11 cellular contexts compared by ENCODE assay signal in the genomic region with DNA sequence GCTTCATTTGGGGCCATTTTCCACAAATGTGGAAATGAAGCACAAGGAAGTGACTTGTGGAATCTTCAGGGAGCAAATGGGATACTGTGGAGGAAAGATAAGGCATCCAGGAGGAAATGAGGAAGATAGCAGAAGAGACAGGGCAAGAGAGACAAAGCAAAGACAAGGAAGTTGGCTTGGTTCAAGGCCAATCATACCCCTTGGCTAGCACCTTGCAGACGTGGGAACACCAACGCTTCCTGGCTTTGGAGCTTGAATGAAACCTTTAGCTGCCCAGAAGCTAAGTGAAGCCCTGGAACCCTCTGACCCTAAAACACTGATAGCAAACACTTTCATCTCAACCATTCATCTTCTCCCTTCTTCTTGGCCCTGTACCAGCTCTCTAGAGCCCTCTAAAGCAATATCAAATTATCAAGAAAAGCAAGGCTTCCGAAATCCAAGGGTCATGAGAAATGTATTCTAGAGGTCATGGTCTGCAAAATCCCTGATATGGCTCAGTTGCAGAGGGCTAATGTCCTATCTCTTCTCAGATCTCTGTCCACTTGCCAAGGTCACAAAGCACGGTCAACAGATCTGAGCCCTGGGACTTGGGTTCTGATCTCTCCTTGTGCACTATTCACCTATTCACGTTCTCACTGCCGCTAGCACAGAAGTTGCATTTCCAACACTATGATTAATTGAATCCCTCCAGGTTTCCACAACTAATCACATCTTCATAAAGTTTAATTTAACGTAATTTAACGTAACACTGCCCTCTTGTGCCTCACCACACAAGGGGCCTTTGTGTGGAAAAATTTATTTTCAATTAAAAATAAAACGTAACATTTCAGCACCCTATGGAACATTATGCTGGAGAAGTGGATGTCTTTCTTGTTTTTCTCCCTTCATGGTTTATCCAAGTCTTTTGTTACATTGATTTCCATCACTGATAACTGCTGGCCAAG.
A peak's percentile ranks its signal among the peaks of the same experiment; 100 is the strongest.
DNase-seq lines count a peak whose midpoint lies in the region; ATAC-seq and TF ChIP-seq lines count a peak whose summit lies in the region.
"Had no signal": no experiment of that assay in that cellular context is flagged by ENCODE, and none has a peak within 500 bp of the region (broad histone marks: within the 10 kb centered on the region; RNA-seq: fewer than 3 reads in every experiment).

No MANE protein-coding gene starts in this region.

- peaks cover 0 to 11% of the 10 kb centered on the region in 2 donors for H3K9me3 Mint-ChIP-seq in stimulated activated naive CD8-positive, alpha-beta T cell treated with anti-CD3 and anti-CD28 coated beads, Interleukin-15, amount 100 ng/mL, for 72 hours

- no peak overlapping the region for H3K9ac ChIP-seq in adipocyte (ENCODE audit: low read length)

- no peak overlapping the region for H3K4me3 Mint-ChIP-seq in stimulated activated naive CD8-positive, alpha-beta T cell treated with anti-CD3 and anti-CD28 coated beads, Interleukin-15, amount 100 ng/mL, for 72 hours
- H3K4me3 Mint-ChIP-seq: activated CD8-positive, alpha-beta memory T cell treated with anti-CD3 and anti-CD28 coated beads, Interleukin-2, amount 10 ng/mL, durations not matched to agents 7 days and 5 days had no signal

- no peak overlapping the region for H3K4me3 ChIP-seq in adipocyte (ENCODE audit: low read length)
- H3K4me3 ChIP-seq: SK-N-MC had no signal

- H3K27me3 Mint-ChIP-seq in stimulated activated naive CD8-positive, alpha-beta T cell treated with anti-CD3 and anti-CD28 coated beads, Interleukin-15, amount 100 ng/mL, for 72 hours = no peaks in the 10 kb centered on the region
- H3K27me3 Mint-ChIP-seq: activated CD8-positive, alpha-beta memory T cell treated with anti-CD3 and anti-CD28 coated beads, Interleukin-2, amount 10 ng/mL, durations not matched to agents 7 days and 5 days had no signal

- no peak overlapping the region for H3K27ac Mint-ChIP-seq in stimulated activated naive CD8-positive, alpha-beta T cell treated with anti-CD3 and anti-CD28 coated beads, Interleukin-15, amount 100 ng/mL, for 72 hours
- H3K27ac Mint-ChIP-seq: activated CD8-positive, alpha-beta memory T cell treated with anti-CD3 and anti-CD28 coated beads, Interleukin-2, amount 10 ng/mL, durations not matched to agents 7 days and 5 days had no signal

- ATAC-seq in foreskin keratinocyte (peak; percentile 25), sciatic nerve (peak; percentile 64), HG03175 (IDR thresholded peaks at IDR 0.05; ENCODE audit: unreplicated experiment) (no peak)
- ATAC-seq in stimulated activated naive CD8-positive, alpha-beta T cell treated with anti-CD3 and anti-CD28 coated beads, Interleukin-15, amount 100 ng/mL, for 72 hours = no peak
- ATAC-seq: activated CD8-positive, alpha-beta memory T cell treated with anti-CD3 and anti-CD28 coated beads, Interleukin-2, amount 10 ng/mL, durations not matched to agents 7 days and 5 days had no signal

- H3K9me3 ChIP-seq in adipocyte (ENCODE audit: control insufficient read depth, low read length) = no peaks in the 10 kb centered on the region

- no peak overlapping the region for H3K27ac ChIP-seq in foreskin keratinocyte
- H3K27ac ChIP-seq: SK-N-MC had no signal

- no peaks in the 10 kb centered on the region for H3K4me1 Mint-ChIP-seq in stimulated activated naive CD8-positive, alpha-beta T cell treated with anti-CD3 and anti-CD28 coated beads, Interleukin-15, amount 100 ng/mL, for 72 hours
- H3K4me1 Mint-ChIP-seq: activated CD8-positive, alpha-beta memory T cell treated with anti-CD3 and anti-CD28 coated beads, Interleukin-2, amount 10 ng/mL, durations not matched to agents 7 days and 5 days had no signal

- peak; percentile 76 for TF ChIP-seq CTCF in foreskin keratinocyte (conservative IDR thresholded peaks at IDR 0.05)

- intact Hi-C loops in sciatic nerve (cut with DNase I) = loop anchor here (10.0 kb wide), 1 partner anchor 61 kb away; no protein-coding TSS in a partner anchor

- no peaks in the 10 kb centered on the region for H3K36me3 ChIP-seq in adipocyte (ENCODE audit: control insufficient read depth, insufficient read depth, low read length, severe bottlenecking)

- H3K4me1 ChIP-seq in adipocyte (ENCODE audit: control insufficient read depth, insufficient read depth, low read length) = no peaks in the 10 kb centered on the region
- H3K4me1 ChIP-seq in foreskin keratinocyte = no peaks in the 10 kb centered on the region

- peaks cover 1% of the 10 kb centered on the region for H3K27me3 ChIP-seq in adipocyte (replicated peaks; ENCODE audit: control insufficient read depth, insufficient read depth, low read length)
- H3K27me3 ChIP-seq in foreskin keratinocyte = peaks cover 15% of the 10 kb centered on the region

- peak; percentile 27 for DNase-seq in GM03348 (ENCODE audit: low spot score)
- DNase-seq in adipocyte (ENCODE audit: low read depth) = peak; percentile 50
- peak in 1 of 2 donors; percentile 33 for DNase-seq in foreskin keratinocyte
- no peak for DNase-seq in sciatic nerve (ENCODE audit: low spot score)
- DNase-seq in stimulated activated naive CD8-positive, alpha-beta T cell treated with anti-CD3 and anti-CD28 coated beads, Interleukin-15, amount 100 ng/mL, for 72 hours = no peak
- DNase-seq in SW 1271 (lab: John Stamatoyannopoulos, UW) = no peak
- no peak for DNase-seq in NCI-H2227 (lab: John Stamatoyannopoulos, UW; ENCODE audit: unreplicated experiment)
- DNase-seq: activated CD8-positive, alpha-beta memory T cell treated with anti-CD3 and anti-CD28 coated beads, Interleukin-2, amount 10 ng/mL, durations not matched to agents 7 days and 5 days; NCI-H1105 treated with DMSO at 0.1 percent for 48 hours had no signal

Comparison
In these comparisons a context has a peak if more than half of its experiments do, and no peak if none do; other contexts are left out.
1. DNase-seq: peak in GM03348 (single experiment) and adipocyte (single experiment); none in sciatic nerve (single experiment), stimulated activated naive CD8-positive, alpha-beta T cell treated with anti-CD3 and anti-CD28 coated beads, Interleukin-15, amount 100 ng/mL, for 72 hours (0 of 2), SW 1271 (0 of 2) and NCI-H2227 (single experiment).
2. ATAC-seq: peak in foreskin keratinocyte (single experiment) and sciatic nerve (single experiment); none in HG03175 (single experiment) and stimulated activated naive CD8-positive, alpha-beta T cell treated with anti-CD3 and anti-CD28 coated beads, Interleukin-15, amount 100 ng/mL, for 72 hours (single experiment).